12 cellular contexts compared by ENCODE assay signal in the genomic region with DNA sequence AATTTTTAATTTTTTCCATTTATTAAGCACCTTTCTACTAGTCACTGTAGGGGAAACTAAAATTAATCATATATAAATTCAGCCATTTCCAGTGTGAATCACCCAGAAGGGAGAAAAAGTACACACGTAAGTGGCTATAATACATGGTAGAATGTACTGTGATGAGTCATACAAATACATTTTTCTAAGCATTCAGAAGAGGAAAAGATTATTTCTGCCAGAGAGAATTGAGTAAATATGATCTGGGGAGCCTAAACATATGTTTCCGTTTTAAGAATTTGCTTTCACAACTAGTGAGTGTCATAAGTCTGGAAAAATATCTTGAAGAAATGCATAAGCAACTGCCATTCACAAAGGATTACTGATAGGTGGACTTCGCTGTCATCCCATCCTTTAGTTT.
DNase-seq lines count a peak whose midpoint lies in the region; ATAC-seq, FAIRE-seq and TF ChIP-seq lines count a peak whose summit lies in the region.
"Had no signal": no experiment of that assay in that cellular context is flagged by ENCODE, and none has a peak within 500 bp of the region (broad histone marks: within the 10 kb centered on the region; RNA-seq: fewer than 3 reads in every experiment).

No MANE protein-coding gene starts in this region.

- no peak overlapping the region for H2AFZ ChIP-seq in astrocyte (ENCODE audit: low read depth, low read length)

- TF ChIP-seq POLR2A in uterus (IDR thresholded peaks at IDR 0.05), result no peak

- H3K4me2 ChIP-seq in astrocyte (ENCODE audit: low read length), result peak overlapping the region; percentile 46

- H3K27ac Mint-ChIP-seq in HFFc6 (peak overlapping the region; percentile 84), astrocyte (ENCODE audit: unreplicated experiment) (no peak overlapping the region), immature natural killer cell (no peak overlapping the region)
- H3K27ac Mint-ChIP-seq in naive thymus-derived CD8-positive, alpha-beta T cell, result no peak overlapping the region
- H3K27ac Mint-ChIP-seq: activated naive CD8-positive, alpha-beta T cell had no signal

- H3K4me3 Mint-ChIP-seq in HFFc6, result no peak overlapping the region
- H3K4me3 Mint-ChIP-seq in astrocyte (ENCODE audit: unreplicated experiment), result no peak overlapping the region
- no peak overlapping the region for H3K4me3 Mint-ChIP-seq in immature natural killer cell
- no peak overlapping the region for H3K4me3 Mint-ChIP-seq in naive thymus-derived CD8-positive, alpha-beta T cell
- H3K4me3 Mint-ChIP-seq: activated naive CD8-positive, alpha-beta T cell had no signal

- H3K27ac ChIP-seq in astrocyte (ENCODE audit: low read depth, low read length) (peak overlapping the region; percentile 73), uterus (no peak overlapping the region)

- H3K79me2 ChIP-seq in astrocyte (ENCODE audit: insufficient read depth, low read length), result no peaks in the 10 kb centered on the region

- peaks cover 73% of the 10 kb centered on the region for H3K4me1 Mint-ChIP-seq in HFFc6 (ENCODE audit: low read depth)
- H3K4me1 Mint-ChIP-seq in astrocyte (ENCODE audit: low read depth, unreplicated experiment), result peaks cover 63% of the 10 kb centered on the region
- H3K4me1 Mint-ChIP-seq in immature natural killer cell, result peaks cover 13 to 23% of the 10 kb centered on the region in 2 donors
- no peaks in the 10 kb centered on the region for H3K4me1 Mint-ChIP-seq in naive thymus-derived CD8-positive, alpha-beta T cell

- H3K9ac ChIP-seq in astrocyte (ENCODE audit: low read length), result peak overlapping the region; percentile 3

- H3K27me3 Mint-ChIP-seq in HFFc6 (ENCODE audit: insufficient read depth), result peaks cover 4% of the 10 kb centered on the region; the same call in 1 of the 2 replicates
- H3K27me3 Mint-ChIP-seq in astrocyte (ENCODE audit: low read depth, unreplicated experiment), result no peaks in the 10 kb centered on the region
- H3K27me3 Mint-ChIP-seq in immature natural killer cell (ENCODE audit: low read depth in 3 of 3), result no peaks in the 10 kb centered on the region
- H3K27me3 Mint-ChIP-seq in naive thymus-derived CD8-positive, alpha-beta T cell, result no peaks in the 10 kb centered on the region
- H3K27me3 Mint-ChIP-seq: activated naive CD8-positive, alpha-beta T cell had no signal

- DNase-seq in D721Med (ENCODE audit: insufficient read length, low spot score), result no peak
- peak; percentile 65 for DNase-seq in HFFc6
- peak; percentile 81 for DNase-seq in astrocyte (ENCODE audit: low read depth)
- peak; percentile 54 for DNase-seq in hepatic stellate cell (ENCODE audit: low spot score)
- no peak for DNase-seq in uterus
- no peak for DNase-seq in NCI-H2196 (lab: John Stamatoyannopoulos, UW; ENCODE audit: unreplicated experiment)
- no peak for DNase-seq in immature natural killer cell
- no peak for DNase-seq in naive thymus-derived CD8-positive, alpha-beta T cell
- DNase-seq: NCI-H2081, RPMI8226 had no signal

- no peaks in the 10 kb centered on the region for H3K36me3 ChIP-seq in astrocyte (ENCODE audit: insufficient read depth, low read length)
- H3K36me3 ChIP-seq in uterus, result no peaks in the 10 kb centered on the region

- FAIRE-seq in D721Med (lab: Jason Lieb, UNC), result peak; percentile 73
- FAIRE-seq in astrocyte (lab: Jason Lieb, UNC), result no peak
- FAIRE-seq: HepG2 had no signal

- H3K9me3 Mint-ChIP-seq in HFFc6 (no peaks in the 10 kb centered on the region), astrocyte (ENCODE audit: unreplicated experiment) (no peaks in the 10 kb centered on the region), immature natural killer cell (no peaks in the 10 kb centered on the region)
- H3K9me3 Mint-ChIP-seq in naive thymus-derived CD8-positive, alpha-beta T cell, result no peaks in the 10 kb centered on the region

- H3K36me3 Mint-ChIP-seq in HFFc6 (ENCODE audit: low read depth) (peaks cover 4% of the 10 kb centered on the region; the same call in 1 of the 2 replicates), astrocyte (ENCODE audit: low read depth, unreplicated experiment) (peaks cover 5% of the 10 kb centered on the region), immature natural killer cell (peaks cover 12 to 22% (median 13%) of the 10 kb centered on the region in 3 donors)
- peaks cover 5 to 27% (median 27%) of the 10 kb centered on the region in 3 donors for H3K36me3 Mint-ChIP-seq in naive thymus-derived CD8-positive, alpha-beta T cell

- POLR2A ChIA-PET in naive thymus-derived CD8-positive, alpha-beta T cell (lab: Charles Lee), result no interaction called here

- H3K27me3 ChIP-seq in astrocyte (ENCODE audit: insufficient read depth, low read length) (no peaks in the 10 kb centered on the region), uterus (no peaks in the 10 kb centered on the region)

- peaks cover 44% of the 10 kb centered on the region for H3K4me1 ChIP-seq in astrocyte (ENCODE audit: insufficient read depth, low read length)
- no peaks in the 10 kb centered on the region for H3K4me1 ChIP-seq in uterus

- TF ChIP-seq CTCF in D721Med (IDR thresholded peaks at IDR 0.05; ENCODE audit: insufficient read depth, missing control alignments), result no peak
- no peak for TF ChIP-seq CTCF in HFFc6 (IDR thresholded peaks at IDR 0.05)
- TF ChIP-seq CTCF in astrocyte (IDR thresholded peaks at IDR 0.05; ENCODE audit: insufficient read depth, low read depth, low read length), result no peak
- TF ChIP-seq CTCF in uterus (IDR thresholded peaks at IDR 0.05), result no peak

- H3K4me3 ChIP-seq in astrocyte (ENCODE audit: insufficient read depth, low read depth, low read length) (no peak overlapping the region), uterus (no peak overlapping the region)

- ATAC-seq in naive thymus-derived CD8-positive, alpha-beta T cell, result no peak
- ATAC-seq: HepG2 had no signal

- intact Hi-C loops in uterus (cut with DNase I; ENCODE audit: low total_unique reads), result no loop called here

- H3K9me3 ChIP-seq in astrocyte (ENCODE audit: insufficient read depth, low read depth, low read length), result no peaks in the 10 kb centered on the region
- no peaks in the 10 kb centered on the region for H3K9me3 ChIP-seq in uterus

- H4K20me1 ChIP-seq in astrocyte (ENCODE audit: insufficient read depth, low read length), result no peaks in the 10 kb centered on the region

Comparison
In these comparisons a context has a peak if more than half of its experiments do, and no peak if none do; other contexts are left out.
1. DNase-seq: peak in HFFc6 (single experiment), astrocyte (single experiment) and hepatic stellate cell (single experiment); none in D721Med (single experiment), uterus (0 of 2), NCI-H2196 (single experiment), immature natural killer cell (0 of 3) and naive thymus-derived CD8-positive, alpha-beta T cell (0 of 10).